Comparison of ENCODE assay signal across 21 cellular contexts in the genomic region with DNA sequence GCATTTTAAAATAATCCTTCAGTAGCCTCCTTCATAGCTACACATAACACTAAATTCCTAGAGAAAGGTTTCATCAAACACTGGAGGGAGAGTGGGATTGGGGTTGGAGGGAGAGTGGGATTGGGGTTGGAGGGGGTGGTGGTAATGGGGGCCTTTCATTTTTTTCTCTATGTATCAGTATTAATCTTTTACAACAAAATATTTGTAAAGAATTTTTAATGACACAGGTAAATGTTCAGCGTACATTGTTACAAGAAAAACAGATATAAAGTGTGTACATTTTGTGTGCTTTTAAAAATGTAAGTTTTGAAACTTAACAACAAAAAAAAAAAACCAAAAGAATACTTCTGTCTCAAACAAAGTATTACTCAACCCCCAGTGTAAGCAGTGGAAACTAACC.
"Had no signal": no experiment of that assay in that cellular context is flagged by ENCODE, and none has a peak within 500 bp of the region (broad histone marks: within the 10 kb centered on the region; RNA-seq: fewer than 3 reads in every experiment).

No MANE protein-coding gene starts in this region.

- DNase-seq: effector CD8-positive, alpha-beta T cell; effector memory CD8-positive, alpha-beta T cell; foreskin keratinocyte; heart left ventricle; hypothalamus; immature natural killer cell; islet precursor cell; kidney; kidney glomerular epithelial cell; left colon; left ventricle myocardium inferior; lower lobe of right lung; mesenchymal stem cell; mucosa of descending colon; naive B cell had no signal

- H3K27ac ChIP-seq: coronary artery, esophagus muscularis mucosa, foreskin keratinocyte, gastroesophageal sphincter, heart left ventricle, hepatocyte, left ventricle myocardium inferior, lower lobe of right lung had no signal

- H3K4me2 ChIP-seq: hepatocyte had no signal

- ATAC-seq: effector memory CD8-positive, alpha-beta T cell; foreskin keratinocyte; gastroesophageal sphincter; heart left ventricle; left colon; left lobe of liver; lower lobe of right lung; mucosa of descending colon had no signal

- H3K4me3 ChIP-seq: coronary artery, esophagus muscularis mucosa, gastroesophageal sphincter, heart left ventricle, hepatocyte, left ventricle myocardium inferior, lower lobe of right lung, mucosa of descending colon had no signal

- H3K36me3 ChIP-seq: lower lobe of right lung had no signal

- H3K79me2 ChIP-seq: hepatocyte had no signal

- H3K4me1 ChIP-seq: esophagus muscularis mucosa, foreskin keratinocyte, gastroesophageal sphincter, left ventricle myocardium inferior, lower lobe of right lung had no signal

- FAIRE-seq: endothelial cell of umbilical vein had no signal

- H2AFZ ChIP-seq: hepatocyte had no signal

- H3K27me3 ChIP-seq: esophagus muscularis mucosa, foreskin keratinocyte, gastroesophageal sphincter, heart left ventricle had no signal
